ENCODE assay signal across 25 cellular contexts in genomic region chr5:118681655-118682054, GRCh38.
"Had no signal": no experiment of that assay in that cellular context is flagged by ENCODE, and none has a peak within 500 bp of the region (broad histone marks: within the 10 kb centered on the region; RNA-seq: fewer than 3 reads in every experiment).

No MANE protein-coding gene starts in this region.

- H3K4me3 ChIP-seq: stomach, suprapubic skin, testis, thoracic aorta, thyroid gland, tibial artery, tibial nerve, transverse colon, upper lobe of left lung, upper lobe of right lung, uterus, vagina had no signal

- H3K27me3 ChIP-seq: stomach, suprapubic skin, testis, thyroid gland, tibial artery, tibial nerve, transverse colon, upper lobe of left lung, upper lobe of right lung, uterus, vagina had no signal

- H3K27ac ChIP-seq: stomach, suprapubic skin, testis, thoracic aorta, thyroid gland, tibial artery, tibial nerve, transverse colon, upper lobe of left lung, upper lobe of right lung, uterus, vagina had no signal

- H3K4me1 ChIP-seq: stomach, suprapubic skin, testis, tibial artery, transverse colon, upper lobe of left lung, upper lobe of right lung, uterus, vagina had no signal

- H3K9me3 ChIP-seq: stomach, suprapubic skin, testis, thoracic aorta, thyroid gland, tibial artery, tibial nerve, transverse colon, upper lobe of left lung, upper lobe of right lung, uterus, vagina had no signal

- FAIRE-seq: urothelium cell line had no signal

- ATAC-seq: stimulated activated effector memory CD8-positive, alpha-beta T cell treated with anti-CD3 and anti-CD28 coated beads, Interleukin-12 subunit alpha, Interleukin-12 subunit beta, amount 100 ng/mL, for 72 hours; stimulated activated memory B cell treated with anti-CD40 and anti-IgM and Interleukin-4, amounts not matched to agents 10 μg/mL and 1 μg/mL and 100 μg/mL, for 72 hours; stimulated activated naive B cell treated with anti-CD40 and anti-IgM and Interleukin-4, amounts not matched to agents 10 μg/mL and 1 μg/mL and 100 μg/mL, for 72 hours; stimulated activated naive CD8-positive, alpha-beta T cell treated with anti-CD3 and anti-CD28 coated beads, Interleukin-15, amount 100 ng/mL, for 72 hours; stimulated activated naive CD8-positive, alpha-beta T cell treated with anti-CD3 and anti-CD28 coated beads, Interleukin-15, Interleukin-2, amounts not matched to agents 100 U/mL and 50 U/mL, for 24 hours; upper lobe of right lung had no signal

- H3K36me3 ChIP-seq: stomach, suprapubic skin, thoracic aorta, thyroid gland, tibial artery, tibial nerve, transverse colon, upper lobe of left lung, upper lobe of right lung, uterus, vagina had no signal

- DNase-seq: stimulated activated CD4-positive, alpha-beta T cell treated with anti-CD3 and anti-CD28 coated beads, Interleukin-2, amount 100 ng/mL, for 48 hours; stimulated activated CD4-positive, alpha-beta T cell treated with anti-CD3 and anti-CD28 coated beads, Interleukin-4, amount 100 ng/mL, for 1 hour; stimulated activated CD4-positive, alpha-beta T cell treated with anti-CD3 and anti-CD28 coated beads, Interleukin-4, amount 100 ng/mL, for 24 hours; stimulated activated CD4-positive, alpha-beta T cell treated with anti-CD3 and anti-CD28 coated beads, Interleukin-4, amount 100 ng/mL, for 4 hours; stimulated activated naive B cell treated with anti-CD40 and anti-IgM and Interleukin-4, amounts not matched to agents 10 μg/mL and 1 μg/mL and 100 μg/mL, for 72 hours; stimulated activated naive CD4-positive, alpha-beta T cell; stimulated activated naive CD4-positive, alpha-beta T cell treated with Interleukin-2 at 50 U/mL for 16 hours; stimulated activated naive CD8-positive, alpha-beta T cell treated with anti-CD3 and anti-CD28 coated beads, Interleukin-15, amount 100 ng/mL, for 72 hours; stimulated activated naive CD8-positive, alpha-beta T cell treated with anti-CD3 and anti-CD28 coated beads, Interleukin-15, Interleukin-2, amounts not matched to agents 100 U/mL and 50 U/mL, for 24 hours; stomach; substantia nigra; testis; thyroid gland; tibial artery; transverse colon; upper lobe of left lung; upper lobe of right lung; uterus had no signal
